8 cellular contexts compared by ENCODE assay signal in the genomic region with DNA sequence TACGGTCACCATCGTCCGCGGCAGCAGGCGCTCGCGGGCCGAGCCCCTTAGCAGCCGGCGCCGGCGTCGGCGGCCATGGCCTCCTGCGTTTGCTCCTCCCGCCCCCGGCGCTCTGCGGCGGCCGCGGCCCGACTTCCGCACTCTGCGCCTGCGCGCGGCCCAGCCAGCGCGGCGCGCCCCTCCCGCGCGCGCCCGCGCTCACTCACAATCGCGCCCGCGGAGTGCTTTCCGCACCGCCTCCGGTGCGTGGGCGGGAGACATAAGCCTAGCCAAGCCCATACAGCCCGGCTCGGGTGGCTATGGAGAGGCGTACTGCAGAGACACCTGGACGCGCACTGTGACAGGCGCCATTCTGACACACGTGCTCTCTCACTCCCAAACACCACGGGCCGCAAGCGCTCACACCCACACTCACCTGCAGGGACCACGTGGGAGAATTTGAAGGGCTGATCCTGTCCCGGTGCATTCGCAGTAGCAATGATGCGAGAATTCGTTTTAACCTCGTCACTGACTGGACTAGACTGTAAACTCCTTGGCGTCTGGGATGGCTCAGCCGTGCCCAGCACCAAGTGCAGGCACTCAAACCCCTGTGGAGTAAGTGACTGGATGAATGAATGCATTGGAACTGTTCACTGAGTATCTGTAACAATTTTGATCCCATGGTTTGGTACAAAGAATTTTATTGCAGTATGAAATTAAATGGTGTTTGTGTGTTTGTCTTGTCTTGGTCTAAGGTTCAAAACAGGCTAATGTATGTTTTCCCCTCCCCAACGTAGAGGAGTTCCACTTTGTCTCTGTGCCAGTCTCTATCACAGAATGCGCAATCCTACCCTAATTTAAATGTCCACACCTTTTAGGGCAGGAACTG. TPM values are rescaled to one million over a fixed set of nuclear protein-coding genes. Genes with fewer than 3 reads are reported as not detected.
DNase-seq lines count a peak whose midpoint lies in the region; TF ChIP-seq lines count a peak whose summit lies in the region.

A gene with protein sequence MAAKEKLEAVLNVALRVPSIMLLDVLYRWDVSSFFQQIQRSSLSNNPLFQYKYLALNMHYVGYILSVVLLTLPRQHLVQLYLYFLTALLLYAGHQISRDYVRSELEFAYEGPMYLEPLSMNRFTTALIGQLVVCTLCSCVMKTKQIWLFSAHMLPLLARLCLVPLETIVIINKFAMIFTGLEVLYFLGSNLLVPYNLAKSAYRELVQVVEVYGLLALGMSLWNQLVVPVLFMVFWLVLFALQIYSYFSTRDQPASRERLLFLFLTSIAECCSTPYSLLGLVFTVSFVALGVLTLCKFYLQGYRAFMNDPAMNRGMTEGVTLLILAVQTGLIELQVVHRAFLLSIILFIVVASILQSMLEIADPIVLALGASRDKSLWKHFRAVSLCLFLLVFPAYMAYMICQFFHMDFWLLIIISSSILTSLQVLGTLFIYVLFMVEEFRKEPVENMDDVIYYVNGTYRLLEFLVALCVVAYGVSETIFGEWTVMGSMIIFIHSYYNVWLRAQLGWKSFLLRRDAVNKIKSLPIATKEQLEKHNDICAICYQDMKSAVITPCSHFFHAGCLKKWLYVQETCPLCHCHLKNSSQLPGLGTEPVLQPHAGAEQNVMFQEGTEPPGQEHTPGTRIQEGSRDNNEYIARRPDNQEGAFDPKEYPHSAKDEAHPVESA (minus strand): TSS at position 116 of the 868 bp plus-strand sequence. CDS start 5,936 bp downstream, outside the sequence.

- H3K4me1 ChIP-seq in GM23248 (ENCODE audit: insufficient read depth) (peaks cover 29% of the 10 kb centered on the region), Karpas-422 (ENCODE audit: low read length) (peaks cover 34% of the 10 kb centered on the region), neuron (ENCODE audit: insufficient read depth, low read length) (peaks cover 20% of the 10 kb centered on the region), subcutaneous abdominal adipose tissue (ENCODE audit: control insufficient read depth in 5 of 5, insufficient read depth in 5 of 5, low read length in 5 of 5) (peaks cover 2 to 48% (median 36%) of the 10 kb centered on the region in 5 donors)

- peak within 1 kb of the TSS; percentile 91 for H3K27ac ChIP-seq in GM23248
- H3K27ac ChIP-seq in Karpas-422 (ENCODE audit: low read length): peak within 1 kb of the TSS; percentile 91
- H3K27ac ChIP-seq in subcutaneous abdominal adipose tissue (ENCODE audit: low read depth, low read length): peak within 1 kb of the TSS; percentile 89

- WGBS in GM23248 (ENCODE audit: low coverage in 1 of 2, low lambda C conversion rate in 2 of 2, missing lambda C conversion rate in 2 of 2), 2 experiments: 5 to 7% methylated on average over 33 to 65 of the region's 67 CpGs

- peak within 1 kb of the TSS; percentile 96 for H3K4me2 ChIP-seq in GM23248 (ENCODE audit: unreplicated experiment)
- peak within 1 kb of the TSS; percentile 97 for H3K4me2 ChIP-seq in Karpas-422 (ENCODE audit: low read depth, low read length, poor library complexity, severe bottlenecking)

- no peaks in the 10 kb centered on the region for H3K9me3 ChIP-seq in GM23248 (ENCODE audit: low read depth)
- no peaks in the 10 kb centered on the region for H3K9me3 ChIP-seq in Karpas-422 (ENCODE audit: low read length)
- no peaks in the 10 kb centered on the region for H3K9me3 ChIP-seq in neuron (ENCODE audit: low read length)
- no peaks in the 10 kb centered on the region for H3K9me3 ChIP-seq in subcutaneous abdominal adipose tissue (ENCODE audit: control insufficient read depth in 5 of 5, low read length in 5 of 5)

- H3K9me2 ChIP-seq in GM23248 (ENCODE audit: insufficient read depth) (no peaks in the 10 kb centered on the region), Karpas-422 (replicated peaks; ENCODE audit: insufficient read depth, low read length) (no peaks in the 10 kb centered on the region)

- H2AFZ ChIP-seq in GM23248 (peak within 1 kb of the TSS; percentile 85), Karpas-422 (ENCODE audit: low read length) (peak within 1 kb of the TSS; percentile 97), neuron (ENCODE audit: low read depth, low read length) (peak within 1 kb of the TSS; percentile 57)

- H3F3A ChIP-seq in GM23248 (ENCODE audit: insufficient read depth): peaks cover 28% of the 10 kb centered on the region

- H3K4me3 ChIP-seq in GM23248 (peak within 1 kb of the TSS; percentile 85), Karpas-422 (ENCODE audit: low read length) (peak within 1 kb of the TSS; percentile 84), foreskin fibroblast (ENCODE audit: low read depth in 1 of 2, low read length in 2 of 2) (peak within 1 kb of the TSS; percentile 82 to 84), neuron (ENCODE audit: low read length) (peak within 1 kb of the TSS; percentile 98), subcutaneous abdominal adipose tissue (ENCODE audit: low read depth in 1 of 5, low read length in 5 of 5) (peak within 1 kb of the TSS; percentile 79 to 98 (median 92))

- peak; percentile 87 for TF ChIP-seq POLR2A in Raji (IDR thresholded peaks at IDR 0.05; ENCODE audit: insufficient read depth, low read depth, low read length)

- peaks cover 45% of the 10 kb centered on the region for H3K79me2 ChIP-seq in GM23248 (ENCODE audit: insufficient read depth)
- peaks cover 49% of the 10 kb centered on the region for H3K79me2 ChIP-seq in Karpas-422 (ENCODE audit: low read length)

- in situ Hi-C loops in GM23248 (cut with MboI): no loop called here

- no peak for TF ChIP-seq CTCF in foreskin fibroblast (IDR thresholded peaks at IDR 0.05; ENCODE audit: low read depth, low read length)

- no peaks in the 10 kb centered on the region for H3K27me3 ChIP-seq in GM23248 (replicated peaks; ENCODE audit: insufficient read depth)
- no peaks in the 10 kb centered on the region for H3K27me3 ChIP-seq in Karpas-422 (ENCODE audit: low read length)
- no peaks in the 10 kb centered on the region for H3K27me3 ChIP-seq in neuron (ENCODE audit: insufficient read depth, low read length)
- no peaks in the 10 kb centered on the region for H3K27me3 ChIP-seq in subcutaneous abdominal adipose tissue (ENCODE audit: control insufficient read depth in 5 of 5, insufficient read depth in 4 of 5, low read length in 5 of 5)

- H3K36me3 ChIP-seq in GM23248 (ENCODE audit: low read depth) (no peaks in the 10 kb centered on the region), Karpas-422 (ENCODE audit: insufficient read depth, low read length) (no peaks in the 10 kb centered on the region), neuron (ENCODE audit: insufficient read depth, low read length) (no peaks in the 10 kb centered on the region), subcutaneous abdominal adipose tissue (ENCODE audit: control insufficient read depth in 5 of 5, insufficient read depth in 5 of 5, low read length in 5 of 5) (no peaks in the 10 kb centered on the region)

- H3K9ac ChIP-seq in GM23248 (peak within 1 kb of the TSS; percentile 92), Karpas-422 (ENCODE audit: low read length) (peak within 1 kb of the TSS; percentile 83), subcutaneous abdominal adipose tissue (ENCODE audit: low read length in 5 of 5) (peak within 1 kb of the TSS; percentile 64 to 87 (median 74))

- DNase-seq in EL: peak; percentile 88
- DNase-seq in GM23248: peak; percentile 97
- peak; percentile 93 for DNase-seq in Karpas-422
- peak; percentile 98 for DNase-seq in activated effector memory CD4-positive, alpha-beta T cell treated with anti-CD3 and anti-CD28 coated beads, Interleukin-2, amount 50 U/mL, for 16 hours
- DNase-seq in foreskin fibroblast: peak; percentile 87 to 95

- H4K20me1 ChIP-seq in GM23248 (ENCODE audit: insufficient read depth): no peaks in the 10 kb centered on the region
- no peaks in the 10 kb centered on the region for H4K20me1 ChIP-seq in Karpas-422 (ENCODE audit: insufficient read depth, low read depth, low read length)

RNA-seq across cellular contexts. Expression of the gene that starts here (rescaled TPM):
- total RNA-seq in GM23248 (2014; rRNA removed; shearing (Covaris generic)): 31.5 and 38.7 TPM in 2 replicates
- polyA plus RNA-seq in GM23248 (2016; fragmentation: Nextera tagmentation; extraction: Ambion mirVana): 9.2 and 10.6 TPM in 2 replicates
- total RNA-seq in Karpas-422 (2014; rRNA removed; shearing (Covaris generic); ENCODE audit: low replicate concordance): 68.7 and 113 TPM in 2 replicates

Comparison
In these comparisons a context has a peak if more than half of its experiments do, and no peak if none do; other contexts are left out.
1. Peak in every context shown above with its lines: DNase-seq, H3K4me3 ChIP-seq and H3K27ac ChIP-seq.